ENCODE assay signal across 32 cellular contexts in genomic region chr5:58770131-58770530, GRCh38.
"Had no signal": no experiment of that assay in that cellular context is flagged by ENCODE, and none has a peak within 500 bp of the region (broad histone marks: within the 10 kb centered on the region; RNA-seq: fewer than 3 reads in every experiment).

No MANE protein-coding gene starts in this region.

- H3K4me3 Mint-ChIP-seq: activated B cell treated with CpG ODN at 0.5 μM for 24 hours; activated CD4-positive, alpha-beta memory T cell treated with anti-CD3 and anti-CD28 coated beads for 36 hours; activated CD4-positive, alpha-beta T cell treated with anti-CD3 and anti-CD28 coated beads, Interleukin-2, amount 10 ng/mL, durations not matched to agents 24 days and 14 days; activated CD8-positive, alpha-beta T cell treated with anti-CD3 and anti-CD28 coated beads for 36 hours; activated naive CD4-positive, alpha-beta T cell treated with anti-CD3 and anti-CD28 coated beads for 36 hours; activated naive CD8-positive, alpha-beta T cell treated with anti-CD3 and anti-CD28 coated beads for 36 hours; activated T-cell treated with anti-CD3 and anti-CD28 coated beads, Interleukin-2, amount 50 U/mL, for 24 hours; activated T-cell treated with anti-CD3 and anti-CD28 coated beads, Interleukin-2, amount 50 U/mL, for 72 hours; activated T-helper 1 cell treated with anti-CD3 and anti-CD28 coated beads, Interleukin-12 subunit alpha, Interleukin-12 subunit beta, Interleukin-2, Interleukin-4 antibody, amounts not matched to agents 30 ng/mL and 10 ng/mL and 1 ng/mL, durations not matched to agents 14 hours and 24 hours and 36 hours; activated T-helper 17 cell treated with anti-CD3 and anti-CD28 coated beads, Interleukin-2, amount 50 U/mL, for 72 hours; T-helper 1 cell treated with Interleukin-12 subunit alpha and Interleukin-12 subunit beta and Interleukin-4 antibody, amounts not matched to agents 30 μg/mL and 1 μg/mL, for 36 hours; T-helper 2 cell treated with Interferon-gamma antibody and Interleukin-4, amounts not matched to agents 5 μg/mL and 100 μg/mL, for 36 hours had no signal

- DNase-seq: activated B cell treated with CpG ODN at 0.5 μM for 24 hours; activated CD4-positive, alpha-beta memory T cell treated with anti-CD3 and anti-CD28 coated beads for 36 hours; activated CD4-positive, alpha-beta T cell treated with anti-CD3 and anti-CD28 coated beads for 4 hours; activated CD4-positive, alpha-beta T cell treated with anti-CD3 and anti-CD28 coated beads, Interleukin-2, amount 10 ng/mL, durations not matched to agents 24 days and 14 days; activated CD4-positive, alpha-beta T cell treated with anti-CD3 and anti-CD28 coated beads, Interleukin-2, amount 50 U/mL, for 1 hour; activated CD4-positive, alpha-beta T cell treated with anti-CD3 and anti-CD28 coated beads, Interleukin-2, amount 50 U/mL, for 4 hours; activated CD4-positive, CD25-positive, alpha-beta regulatory T cell treated with anti-CD3 and anti-CD28 coated beads, Interleukin-2, amount 50 U/mL, for 72 hours; activated CD8-positive, alpha-beta memory T cell treated with anti-CD3 and anti-CD28 coated beads, Interleukin-2, amount 50 U/mL, for 4 hours; activated CD8-positive, alpha-beta T cell treated with anti-CD3 and anti-CD28 coated beads for 36 hours; activated effector memory CD4-positive, alpha-beta T cell treated with anti-CD3 and anti-CD28 coated beads, Interleukin-2, amount 50 U/mL, for 16 hours; activated gamma-delta T cell treated with Interleukin-2 at 50 U/mL for 16 hours; activated naive CD4-positive, alpha-beta T cell; activated naive CD4-positive, alpha-beta T cell treated with anti-CD3 and anti-CD28 coated beads for 36 hours; activated naive CD4-positive, alpha-beta T cell treated with anti-CD3 and anti-CD28 coated beads, Interleukin-2, amount 50 U/mL, for 16 hours; activated naive CD8-positive, alpha-beta T cell treated with anti-CD3 and anti-CD28 coated beads for 36 hours; activated T-cell treated with anti-CD3 and anti-CD28 coated beads, Interleukin-2, amount 50 U/mL, for 24 hours; activated T-cell treated with anti-CD3 and anti-CD28 coated beads, Interleukin-2, amount 50 U/mL, for 72 hours; adrenal gland; amniotic stem cell; aorta; body of pancreas; brain microvascular endothelial cell; central memory CD4-positive, alpha-beta T cell; cerebellar nuclear complex; T-helper 1 cell; T-helper 2 cell; T-helper 9 cell had no signal

- ATAC-seq: activated CD8-positive, alpha-beta T cell treated with anti-CD3 and anti-CD28 coated beads for 36 hours; activated naive CD4-positive, alpha-beta T cell treated with anti-CD3 and anti-CD28 coated beads, Interleukin-2, amount 50 U/mL, for 72 hours; activated T-cell treated with anti-CD3 and anti-CD28 coated beads, Interleukin-2, amount 50 U/mL, for 72 hours; activated T-helper 17 cell treated with anti-CD3 and anti-CD28 coated beads, Interleukin-2, amount 50 U/mL, for 72 hours; body of pancreas had no signal

- H3K36me3 Mint-ChIP-seq: activated CD4-positive, alpha-beta memory T cell treated with anti-CD3 and anti-CD28 coated beads for 36 hours; activated naive CD4-positive, alpha-beta T cell treated with anti-CD3 and anti-CD28 coated beads, Interleukin-2, amount 50 U/mL, for 72 hours; activated naive CD8-positive, alpha-beta T cell treated with anti-CD3 and anti-CD28 coated beads for 36 hours had no signal

- H3K9me3 Mint-ChIP-seq: activated B cell treated with CpG ODN at 0.5 μM for 24 hours; activated CD4-positive, alpha-beta memory T cell treated with anti-CD3 and anti-CD28 coated beads for 36 hours; activated CD8-positive, alpha-beta T cell treated with anti-CD3 and anti-CD28 coated beads for 36 hours; activated naive CD4-positive, alpha-beta T cell treated with anti-CD3 and anti-CD28 coated beads for 36 hours; activated naive CD4-positive, alpha-beta T cell treated with anti-CD3 and anti-CD28 coated beads, Interleukin-2, amount 50 U/mL, for 72 hours; activated naive CD8-positive, alpha-beta T cell treated with anti-CD3 and anti-CD28 coated beads for 36 hours; activated T-cell treated with anti-CD3 and anti-CD28 coated beads, Interleukin-2, amount 50 U/mL, for 24 hours; activated T-cell treated with anti-CD3 and anti-CD28 coated beads, Interleukin-2, amount 50 U/mL, for 72 hours; activated T-helper 1 cell treated with anti-CD3 and anti-CD28 coated beads, Interleukin-12 subunit alpha, Interleukin-12 subunit beta, Interleukin-2, Interleukin-4 antibody, amounts not matched to agents 30 ng/mL and 10 ng/mL and 1 ng/mL, durations not matched to agents 14 hours and 24 hours and 36 hours; activated T-helper 17 cell treated with anti-CD3 and anti-CD28 coated beads, Interleukin-2, amount 50 U/mL, for 72 hours; T-helper 1 cell treated with Interleukin-12 subunit alpha and Interleukin-12 subunit beta and Interleukin-4 antibody, amounts not matched to agents 30 μg/mL and 1 μg/mL, for 36 hours; T-helper 2 cell treated with Interferon-gamma antibody and Interleukin-4, amounts not matched to agents 5 μg/mL and 100 μg/mL, for 36 hours had no signal

- H3K4me1 Mint-ChIP-seq: activated naive CD8-positive, alpha-beta T cell treated with anti-CD3 and anti-CD28 coated beads for 36 hours had no signal
